In genomic region chr19:10116085-10116865, GRCh38 we compare ENCODE assay signal across 10 cellular contexts. TPM values are rescaled to one million over a fixed set of nuclear protein-coding genes. Genes with fewer than 3 reads are reported as not detected.
DNase-seq lines count a peak whose midpoint lies in the region; ATAC-seq and TF ChIP-seq lines count a peak whose summit lies in the region.
"Had no signal": no experiment of that assay in that cellular context is flagged by ENCODE, and none has a peak within 500 bp of the region (broad histone marks: within the 10 kb centered on the region; RNA-seq: fewer than 3 reads in every experiment).

No MANE protein-coding gene starts in this region.

- DNase-seq in CD4-positive, alpha-beta memory T cell = no peak
- DNase-seq in natural killer cell treated with Interleukin-12 subunit alpha and Interleukin-12 subunit beta and Interleukin-15 and Interleukin-18, amount 100 ng/mL, for 72 hours (ENCODE audit: low spot score) = no peak
- DNase-seq in head of caudate nucleus (no peak), NCI-H524 treated with DMSO at 0.1 percent for 48 hours (lab: John Stamatoyannopoulos, UW) (no peak), UCSD-AML1 (lab: John Stamatoyannopoulos, UW; ENCODE audit: unreplicated experiment) (no peak)
- DNase-seq: NCI-H1417; stimulated activated CD4-positive, alpha-beta T cell treated with anti-CD3 and anti-CD28 coated beads, Interleukin-15, amount 100 ng/mL, for 24 hours had no signal

- POLR2A ChIA-PET in CD4-positive, alpha-beta memory T cell (lab: Charles Lee; ENCODE audit: partially characterized antibody) = interaction anchor here (1.3 to 10.9 kb wide), 4 partner anchors 13 to 27 kb away, joined by 4 to 172 read pairs (median 43); partner anchors contain the start of genes ANGPTL6 and PPAN

- peaks cover 38% of the 10 kb centered on the region for H3K36me3 ChIP-seq in CD4-positive, alpha-beta memory T cell (ENCODE audit: insufficient read depth, low read length)
- H3K36me3 ChIP-seq: neural progenitor cell had no signal

- peak overlapping the region in 4 of 8 donors; percentile 9 to 71 (median 49) for H3K4me3 Mint-ChIP-seq in CD4-positive, alpha-beta memory T cell
- peak overlapping the region; percentile 32 for H3K4me3 Mint-ChIP-seq in activated T-helper 17 cell treated with anti-CD3 and anti-CD28 coated beads, Interleukin-2, amount 50 U/mL, for 72 hours
- peak overlapping the region; percentile 73 for H3K4me3 Mint-ChIP-seq in natural killer cell treated with Interleukin-12 subunit alpha and Interleukin-12 subunit beta and Interleukin-15 and Interleukin-18, amount 100 ng/mL, for 72 hours

- CTCF ChIA-PET in CD4-positive, alpha-beta memory T cell (lab: Charles Lee; ENCODE audit: partially characterized antibody) = interaction anchor here (0.7 to 7.5 kb wide), 6 partner anchors 12 to 89 kb away, joined by 3 to 99 read pairs (median 4); no protein-coding TSS in a partner anchor

- H3K4me1 ChIP-seq in CD4-positive, alpha-beta memory T cell (ENCODE audit: insufficient read depth, low read length) = peaks cover 51% of the 10 kb centered on the region
- H3K4me1 ChIP-seq: neural progenitor cell had no signal

- peaks cover 0 to 4% (median 0%) of the 10 kb centered on the region in 8 donors for H3K9me3 Mint-ChIP-seq in CD4-positive, alpha-beta memory T cell
- H3K9me3 Mint-ChIP-seq in activated T-helper 17 cell treated with anti-CD3 and anti-CD28 coated beads, Interleukin-2, amount 50 U/mL, for 72 hours = no peaks in the 10 kb centered on the region
- no peaks in the 10 kb centered on the region for H3K9me3 Mint-ChIP-seq in natural killer cell treated with Interleukin-12 subunit alpha and Interleukin-12 subunit beta and Interleukin-15 and Interleukin-18, amount 100 ng/mL, for 72 hours
- H3K9me3 Mint-ChIP-seq: neural progenitor cell had no signal

- intact Hi-C loops in CD4-positive, alpha-beta memory T cell (cut with micrococcal nuclease) = no loop called here
- intact Hi-C loops in head of caudate nucleus (cut with DNase I) = loop anchor here (10.0 kb wide), 1 partner anchor 139 kb away; the partner anchor contains the start of gene MRPL4

- H3K27me3 Mint-ChIP-seq in CD4-positive, alpha-beta memory T cell = no peaks in the 10 kb centered on the region
- H3K27me3 Mint-ChIP-seq in activated T-helper 17 cell treated with anti-CD3 and anti-CD28 coated beads, Interleukin-2, amount 50 U/mL, for 72 hours = no peaks in the 10 kb centered on the region
- no peaks in the 10 kb centered on the region for H3K27me3 Mint-ChIP-seq in natural killer cell treated with Interleukin-12 subunit alpha and Interleukin-12 subunit beta and Interleukin-15 and Interleukin-18, amount 100 ng/mL, for 72 hours

- H3K4me1 Mint-ChIP-seq in CD4-positive, alpha-beta memory T cell = peaks cover 21 to 66% (median 30%) of the 10 kb centered on the region in 4 donors
- H3K4me1 Mint-ChIP-seq in activated T-helper 17 cell treated with anti-CD3 and anti-CD28 coated beads, Interleukin-2, amount 50 U/mL, for 72 hours = peaks cover 24% of the 10 kb centered on the region
- H3K4me1 Mint-ChIP-seq in natural killer cell treated with Interleukin-12 subunit alpha and Interleukin-12 subunit beta and Interleukin-15 and Interleukin-18, amount 100 ng/mL, for 72 hours (ENCODE audit: low read depth in 2 of 2) = peaks cover 46 to 53% of the 10 kb centered on the region in 2 donors

- no peak overlapping the region for H3K4me3 ChIP-seq in CD4-positive, alpha-beta memory T cell (ENCODE audit: low read length in 2 of 2)
- H3K4me3 ChIP-seq: neural progenitor cell had no signal

- H3K36me3 Mint-ChIP-seq in CD4-positive, alpha-beta memory T cell = peaks cover 15 to 50% of the 10 kb centered on the region in 2 donors
- H3K36me3 Mint-ChIP-seq in activated T-helper 17 cell treated with anti-CD3 and anti-CD28 coated beads, Interleukin-2, amount 50 U/mL, for 72 hours (ENCODE audit: low read depth) = peaks cover 87% of the 10 kb centered on the region
- peaks cover 6% of the 10 kb centered on the region for H3K36me3 Mint-ChIP-seq in natural killer cell treated with Interleukin-12 subunit alpha and Interleukin-12 subunit beta and Interleukin-15 and Interleukin-18, amount 100 ng/mL, for 72 hours
- H3K36me3 Mint-ChIP-seq: neural progenitor cell had no signal

- peak; percentile 4 for TF ChIP-seq POLR2A in GM10847 (IDR thresholded peaks at IDR 0.05; ENCODE audit: extremely low read depth, insufficient read length)

- H3K27me3 ChIP-seq in CD4-positive, alpha-beta memory T cell (ENCODE audit: insufficient read depth, low read length) = no peaks in the 10 kb centered on the region
- H3K27me3 ChIP-seq: neural progenitor cell had no signal

- H3K27ac ChIP-seq in CD4-positive, alpha-beta memory T cell (ENCODE audit: low read depth, low read length) = no peak overlapping the region
- H3K27ac ChIP-seq: neural progenitor cell had no signal

- ATAC-seq in activated T-helper 17 cell treated with anti-CD3 and anti-CD28 coated beads, Interleukin-2, amount 50 U/mL, for 72 hours (replicated peaks) = no peak
- peak; percentile 18 to 25 for ATAC-seq in natural killer cell treated with Interleukin-12 subunit alpha and Interleukin-12 subunit beta and Interleukin-15 and Interleukin-18, amount 100 ng/mL, for 72 hours

- no peaks in the 10 kb centered on the region for H3K9me3 ChIP-seq in CD4-positive, alpha-beta memory T cell (ENCODE audit: control insufficient read depth in 1 of 2, low read length in 2 of 2)

- peak overlapping the region in 5 of 7 donors; percentile 27 to 86 (median 43) for H3K27ac Mint-ChIP-seq in CD4-positive, alpha-beta memory T cell
- H3K27ac Mint-ChIP-seq in activated T-helper 17 cell treated with anti-CD3 and anti-CD28 coated beads, Interleukin-2, amount 50 U/mL, for 72 hours = peak overlapping the region; percentile 82
- H3K27ac Mint-ChIP-seq in natural killer cell treated with Interleukin-12 subunit alpha and Interleukin-12 subunit beta and Interleukin-15 and Interleukin-18, amount 100 ng/mL, for 72 hours = peak overlapping the region; percentile 81
- H3K27ac Mint-ChIP-seq: neural progenitor cell had no signal

RNA-seq across cellular contexts. Expression of gene EIF3G, which starts 3.4 kb away (rescaled TPM):
- total RNA-seq in CD4-positive, alpha-beta memory T cell = 100 to 1,000 TPM; 306 to 315 TPM
- polyA plus RNA-seq in CD4-positive, alpha-beta memory T cell = 100 to 1,000 TPM; 226 to 239 TPM
- 100 to 1,000 TPM; 174 to 235 TPM for total RNA-seq in activated T-helper 17 cell treated with anti-CD3 and anti-CD28 coated beads, Interleukin-2, amount 50 U/mL, for 72 hours
- total RNA-seq in natural killer cell treated with Interleukin-12 subunit alpha and Interleukin-12 subunit beta and Interleukin-15 and Interleukin-18, amount 100 ng/mL, for 72 hours = 100 to 1,000 TPM; 245 to 329 TPM

RNA-seq across cellular contexts. Expression of gene P2RY11, which starts 4.8 kb away (rescaled TPM):
- 10 to 100 TPM; 42.6 to 49.7 TPM for total RNA-seq in CD4-positive, alpha-beta memory T cell
- polyA plus RNA-seq in CD4-positive, alpha-beta memory T cell = 1 to 10 TPM in 1 of 2 donors, under 1 TPM in 1; 0.24 to 4.7 TPM
- total RNA-seq in activated T-helper 17 cell treated with anti-CD3 and anti-CD28 coated beads, Interleukin-2, amount 50 U/mL, for 72 hours = 100 to 1,000 TPM; 114 to 237 TPM
- total RNA-seq in natural killer cell treated with Interleukin-12 subunit alpha and Interleukin-12 subunit beta and Interleukin-15 and Interleukin-18, amount 100 ng/mL, for 72 hours = 10 to 100 TPM; 35.0 to 35.6 TPM

RNA-seq across cellular contexts. Expression of gene PPAN, which starts 10.1 kb away (rescaled TPM):
- 100 to 1,000 TPM in 1 of 2 experiments, 10 to 100 TPM in 1; 92.5 to 102 TPM for total RNA-seq in CD4-positive, alpha-beta memory T cell
- polyA plus RNA-seq in CD4-positive, alpha-beta memory T cell = 10 to 100 TPM; 14.5 to 51.1 TPM
- 100 to 1,000 TPM; 205 to 372 TPM for total RNA-seq in activated T-helper 17 cell treated with anti-CD3 and anti-CD28 coated beads, Interleukin-2, amount 50 U/mL, for 72 hours
- total RNA-seq in natural killer cell treated with Interleukin-12 subunit alpha and Interleukin-12 subunit beta and Interleukin-15 and Interleukin-18, amount 100 ng/mL, for 72 hours = 100 to 1,000 TPM; 114 to 178 TPM

RNA-seq across cellular contexts. Expression of gene ANGPTL6, which starts 13.8 kb away (rescaled TPM):
- total RNA-seq in CD4-positive, alpha-beta memory T cell = under 1 TPM; 0.52 to 0.83 TPM
- polyA plus RNA-seq in CD4-positive, alpha-beta memory T cell = under 1 TPM; 0.19 to 0.29 TPM
- total RNA-seq in activated T-helper 17 cell treated with anti-CD3 and anti-CD28 coated beads, Interleukin-2, amount 50 U/mL, for 72 hours = 10 to 100 TPM in 1 of 2 donors, 1 to 10 TPM in 1; 5.7 to 47.0 TPM
- 1 to 10 TPM; 5.1 to 5.2 TPM for total RNA-seq in natural killer cell treated with Interleukin-12 subunit alpha and Interleukin-12 subunit beta and Interleukin-15 and Interleukin-18, amount 100 ng/mL, for 72 hours

RNA-seq across cellular contexts. Expression of gene SHFL, which starts 30.2 kb away (rescaled TPM):
- total RNA-seq in CD4-positive, alpha-beta memory T cell = 100 to 1,000 TPM; 112 TPM
- 10 to 100 TPM; 25.7 to 58.2 TPM for polyA plus RNA-seq in CD4-positive, alpha-beta memory T cell
- total RNA-seq in activated T-helper 17 cell treated with anti-CD3 and anti-CD28 coated beads, Interleukin-2, amount 50 U/mL, for 72 hours = 10 to 100 TPM; 52.5 to 65.0 TPM
- total RNA-seq in natural killer cell treated with Interleukin-12 subunit alpha and Interleukin-12 subunit beta and Interleukin-15 and Interleukin-18, amount 100 ng/mL, for 72 hours = 10 to 100 TPM; 61.9 to 83.1 TPM
